1 cellular context compared by ENCODE assay signal in genomic region chr1:7770620-7770938, GRCh38.
TF ChIP-seq lines count a peak whose summit lies in the region.

No MANE protein-coding gene starts in this region.

TF ChIP-seq in GM23338, 12 proteins besides CTCF, POLR2A, EP300 and RAD21 (continued from another document):
- TF ChIP-seq ETS1 (IDR thresholded peaks at IDR 0.05): no peak
